Comparison of ENCODE assay signal across 8 cellular contexts in the genomic region with DNA sequence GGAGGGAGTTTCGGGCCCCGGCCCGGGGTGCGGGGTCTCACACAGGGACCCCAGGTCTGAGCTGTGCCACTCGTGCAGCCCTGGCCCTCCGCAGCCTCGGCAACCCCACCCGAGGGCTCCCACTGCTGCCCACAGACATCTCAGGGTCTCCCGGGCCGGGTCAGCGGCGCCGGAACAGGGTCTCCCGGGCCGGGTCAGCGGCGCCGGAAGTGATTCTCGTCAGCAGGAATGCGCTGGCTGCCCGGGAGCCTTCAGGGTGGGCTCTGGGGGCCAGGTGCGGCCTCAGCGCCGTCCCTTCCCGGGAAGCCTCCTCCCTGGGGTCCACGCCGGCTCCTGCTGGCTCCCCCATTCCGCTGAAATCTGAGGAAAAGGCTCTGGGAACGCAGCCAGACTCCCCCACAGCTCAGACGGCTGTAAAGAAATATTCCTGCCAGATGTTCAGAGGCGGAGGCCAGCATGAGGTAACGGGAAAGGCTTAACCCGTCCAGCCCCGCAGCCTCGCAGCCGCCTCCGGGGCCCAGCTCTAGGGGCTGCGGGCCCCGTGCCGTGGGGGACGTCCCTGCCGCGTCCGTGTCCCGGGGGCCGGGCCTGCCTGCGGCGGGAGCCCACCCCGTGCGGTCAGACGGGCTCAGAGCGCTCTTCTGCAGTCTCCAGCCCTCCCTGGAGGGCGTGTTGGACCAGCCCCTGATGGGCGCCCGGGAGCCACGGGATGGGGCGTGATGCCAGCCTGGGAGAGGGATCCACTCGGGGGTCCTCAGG. TPM values are rescaled to one million over a fixed set of nuclear protein-coding genes. Genes with fewer than 3 reads are reported as not detected.
DNase-seq lines count a peak whose midpoint lies in the region; ATAC-seq and TF ChIP-seq lines count a peak whose summit lies in the region.

No MANE protein-coding gene starts in this region.

- intact Hi-C loops in activated CD4-positive, alpha-beta T cell treated with anti-CD3 and anti-CD28 coated beads, Interleukin-2, amount 10 ng/mL, durations not matched to agents 24 days and 14 days (cut with micrococcal nuclease) = loop anchor here (5.0 kb wide), 2 partner anchors 169 to 254 kb away; a partner anchor contains a TSS

- peak overlapping the region; percentile 80 for H3K4me3 Mint-ChIP-seq in activated CD4-positive, alpha-beta T cell treated with anti-CD3 and anti-CD28 coated beads, Interleukin-2, amount 10 ng/mL, durations not matched to agents 24 days and 14 days

- no peaks in the 10 kb centered on the region for H3K79me2 ChIP-seq in hepatocyte

- H3K4me1 Mint-ChIP-seq in activated CD4-positive, alpha-beta T cell treated with anti-CD3 and anti-CD28 coated beads, Interleukin-2, amount 10 ng/mL, durations not matched to agents 24 days and 14 days = peaks cover 8% of the 10 kb centered on the region

- no peaks in the 10 kb centered on the region for H3K9me3 Mint-ChIP-seq in activated CD4-positive, alpha-beta T cell treated with anti-CD3 and anti-CD28 coated beads, Interleukin-2, amount 10 ng/mL, durations not matched to agents 24 days and 14 days

- no peaks in the 10 kb centered on the region for H4K20me1 ChIP-seq in hepatocyte (ENCODE audit: insufficient read depth, poor library complexity, severe bottlenecking)

- peak overlapping the region; percentile 79 for H3K9ac ChIP-seq in skeletal muscle satellite cell (ENCODE audit: low read depth, low read length)

- TF ChIP-seq CTCF in hepatocyte (IDR thresholded peaks at IDR 0.05; ENCODE audit: poor library complexity) = no peak

- peaks cover 22% of the 10 kb centered on the region for H3K27me3 Mint-ChIP-seq in activated CD4-positive, alpha-beta T cell treated with anti-CD3 and anti-CD28 coated beads, Interleukin-2, amount 10 ng/mL, durations not matched to agents 24 days and 14 days

- H3K27ac Mint-ChIP-seq in activated CD4-positive, alpha-beta T cell treated with anti-CD3 and anti-CD28 coated beads, Interleukin-2, amount 10 ng/mL, durations not matched to agents 24 days and 14 days = no peak overlapping the region

- H3K4me1 ChIP-seq in hepatocyte (ENCODE audit: insufficient read depth) = peaks cover 66% of the 10 kb centered on the region
- H3K4me1 ChIP-seq in skeletal muscle satellite cell (ENCODE audit: control insufficient read depth, insufficient read depth, low read length) = peaks cover 46% of the 10 kb centered on the region

- H3K27ac ChIP-seq in hepatocyte = peak overlapping the region; percentile 97

- no peaks in the 10 kb centered on the region for H3K9me3 ChIP-seq in hepatocyte (ENCODE audit: low read depth)
- H3K9me3 ChIP-seq in skeletal muscle satellite cell (replicated peaks; ENCODE audit: low read length) = no peaks in the 10 kb centered on the region

- no peaks in the 10 kb centered on the region for H3K9me2 ChIP-seq in hepatocyte (replicated peaks; ENCODE audit: insufficient read depth)

- DNase-seq in activated CD4-positive, alpha-beta T cell treated with anti-CD3 and anti-CD28 coated beads, Interleukin-2, amount 10 ng/mL, durations not matched to agents 24 days and 14 days = peak; percentile 65
- no peak for DNase-seq in activated CD4-positive, alpha-beta T cell treated with anti-CD3 and anti-CD28 coated beads, Interleukin-2, amount 50 U/mL, for 48 hours
- peak; percentile 70 for DNase-seq in activated CD8-positive, alpha-beta memory T cell treated with anti-CD3 and anti-CD28 coated beads, Interleukin-2, amount 50 U/mL, for 48 hours
- DNase-seq in hepatocyte (ENCODE audit: low spot score) (peak; percentile 91), SKM-1 treated with dmso at 0.1 percent for 144 hours (lab: John Stamatoyannopoulos, UW; ENCODE audit: unreplicated experiment) (no peak)

- no peaks in the 10 kb centered on the region for H3K36me3 ChIP-seq in hepatocyte (replicated peaks; ENCODE audit: insufficient read depth, low read depth)
- no peaks in the 10 kb centered on the region for H3K36me3 ChIP-seq in skeletal muscle satellite cell (ENCODE audit: insufficient read depth, low read length)

- peak overlapping the region; percentile 93 for H3K4me2 ChIP-seq in hepatocyte
- peak overlapping the region; percentile 81 for H3K4me2 ChIP-seq in skeletal muscle satellite cell (ENCODE audit: low read length)

- H3K27me3 ChIP-seq in hepatocyte = peaks cover 9% of the 10 kb centered on the region
- no peaks in the 10 kb centered on the region for H3K27me3 ChIP-seq in skeletal muscle satellite cell (ENCODE audit: control insufficient read depth, insufficient read depth, low read length)

- peak overlapping the region; percentile 12 for H2AFZ ChIP-seq in hepatocyte

- ATAC-seq in HG03175 (IDR thresholded peaks at IDR 0.05; ENCODE audit: unreplicated experiment) = no peak
- no peak for ATAC-seq in HG03520 (IDR thresholded peaks at IDR 0.05; ENCODE audit: unreplicated experiment)

- H3K36me3 Mint-ChIP-seq in activated CD4-positive, alpha-beta T cell treated with anti-CD3 and anti-CD28 coated beads, Interleukin-2, amount 10 ng/mL, durations not matched to agents 24 days and 14 days (ENCODE audit: low read depth) = no peaks in the 10 kb centered on the region

- peak overlapping the region; percentile 23 for H3K4me3 ChIP-seq in hepatocyte
- peak overlapping the region; percentile 65 for H3K4me3 ChIP-seq in skeletal muscle satellite cell (ENCODE audit: low read length)

- WGBS in hepatocyte (ENCODE audit: low lambda C conversion rate, missing lambda C conversion rate) = 6% methylated on average over 51 of the region's 58 CpGs

RNA-seq across cellular contexts. Expression of a gene that starts 8.7 kb away (rescaled TPM):
- total RNA-seq in activated CD4-positive, alpha-beta T cell treated with anti-CD3 and anti-CD28 coated beads, Interleukin-2, amount 10 ng/mL, durations not matched to agents 24 days and 14 days = 0.40 and 0.47 TPM in 2 replicates
- 193 and 296 TPM in 2 replicates for total RNA-seq in hepatocyte
- 592 and 616 TPM in 2 replicates for polyA plus RNA-seq in hepatocyte
- total RNA-seq in skeletal muscle satellite cell (2012; rRNA removed) = 1,280 and 2,418 TPM in 2 replicates

Comparison
In these comparisons a context has a peak if more than half of its experiments do, and no peak if none do; other contexts are left out.
1. DNase-seq: peak in activated CD4-positive, alpha-beta T cell treated with anti-CD3 and anti-CD28 coated beads, Interleukin-2, amount 10 ng/mL, durations not matched to agents 24 days and 14 days (single experiment), activated CD8-positive, alpha-beta memory T cell treated with anti-CD3 and anti-CD28 coated beads, Interleukin-2, amount 50 U/mL, for 48 hours (single experiment) and hepatocyte (single experiment); none in activated CD4-positive, alpha-beta T cell treated with anti-CD3 and anti-CD28 coated beads, Interleukin-2, amount 50 U/mL, for 48 hours (0 of 2) and SKM-1 treated with dmso at 0.1 percent for 144 hours (single experiment).
2. RNA of a gene that starts 8.7 kb away (total RNA-seq): 193 to 296 TPM in hepatocyte; 0.40 to 0.47 TPM in activated CD4-positive, alpha-beta T cell treated with anti-CD3 and anti-CD28 coated beads, Interleukin-2, amount 10 ng/mL, durations not matched to agents 24 days and 14 days; every median in the first group is over 100 times any median in the second.